8 cellular contexts compared by ENCODE assay signal in genomic region chr15:63474810-63475316, GRCh38. TPM values are rescaled to one million over a fixed set of nuclear protein-coding genes. Genes with fewer than 3 reads are reported as not detected.
DNase-seq lines count a peak whose midpoint lies in the region; ATAC-seq, FAIRE-seq and TF ChIP-seq lines count a peak whose summit lies in the region.

No MANE protein-coding gene starts in this region.

- no peak overlapping the region for H3K4me3 ChIP-seq in mesenchymal stem cell (ENCODE audit: insufficient read depth in 1 of 2, low read depth in 1 of 2, low read length in 2 of 2)

- H3K18ac ChIP-seq in mesenchymal stem cell (ENCODE audit: low read depth in 1 of 2, low read length in 2 of 2): peak overlapping the region in 1 of 2 experiments; percentile 75

- H3K14ac ChIP-seq in mesenchymal stem cell (ENCODE audit: low read length in 2 of 2): peak overlapping the region in 1 of 2 experiments; percentile 92

- peak overlapping the region in 1 of 2 experiments; percentile 97 for H2BK12ac ChIP-seq in mesenchymal stem cell (ENCODE audit: low read length in 2 of 2)

- no peaks in the 10 kb centered on the region for H3K9me3 Mint-ChIP-seq in CD4-positive, alpha-beta T cell

- H3K36me3 ChIP-seq in mesenchymal stem cell (ENCODE audit: control insufficient read depth in 1 of 2, insufficient read depth in 2 of 2, low read depth in 1 of 2, low read length in 2 of 2): no peaks in the 10 kb centered on the region

- H3K4ac ChIP-seq in mesenchymal stem cell (ENCODE audit: low read depth in 1 of 2, low read length in 2 of 2): peak overlapping the region in 1 of 2 experiments; percentile 54

- peaks cover 31% of the 10 kb centered on the region for H3K4me1 ChIP-seq in mesenchymal stem cell (ENCODE audit: control insufficient read depth, insufficient read depth, low read depth, low read length)

- peak; percentile 82 for FAIRE-seq in RCC 7860 (lab: Jason Lieb, UNC)

- no peak for DNase-seq in CD4-positive, alpha-beta T cell
- DNase-seq in RCC 7860 (ENCODE audit: low spot score) (peak; percentile 94), mesenchymal stem cell (peak; percentile 42), AG08396 (ENCODE audit: low spot score) (no peak), NCI-H187 (lab: John Stamatoyannopoulos, UW) (no peak), globus pallidus (ENCODE audit: low spot score) (no peak)

- no peak overlapping the region for H3K27ac ChIP-seq in CD4-positive, alpha-beta T cell (ENCODE audit: low read depth, low read length)
- peak overlapping the region; percentile 50 for H3K27ac ChIP-seq in mesenchymal stem cell (ENCODE audit: low read length, poor library complexity, severe bottlenecking)

- POLR2A ChIA-PET in CD4-positive, alpha-beta T cell (lab: Charles Lee): interaction anchor here (1.0 to 11.7 kb wide), 2 partner anchors 12 to 30 kb away, joined by 4 to 367 read pairs; partner anchors contain the start of gene USP3

- ATAC-seq in CD4-positive, alpha-beta T cell (ENCODE audit: poor library complexity): no peak
- ATAC-seq in GM19023 (IDR thresholded peaks at IDR 0.05; ENCODE audit: unreplicated experiment) (peak; percentile 61), HG03095 (IDR thresholded peaks at IDR 0.05; ENCODE audit: unreplicated experiment) (peak; percentile 61)

- no peak overlapping the region for H3K4me2 ChIP-seq in mesenchymal stem cell (ENCODE audit: low read length, poor library complexity, severe bottlenecking)

- no peaks in the 10 kb centered on the region for H3K79me1 ChIP-seq in mesenchymal stem cell (replicated peaks; ENCODE audit: low read length, poor library complexity, severe bottlenecking)

- no peak overlapping the region for H4K8ac ChIP-seq in mesenchymal stem cell (ENCODE audit: low read length)

- CTCF ChIA-PET in CD4-positive, alpha-beta T cell (lab: Charles Lee): interaction anchor here (0.7 to 5.4 kb wide), 5 partner anchors 8 to 31 kb away, joined by 3 to 38 read pairs (median 6); no protein-coding TSS in a partner anchor

- WGBS in mesenchymal stem cell: 92% methylated on average over 9 of the region's 9 CpGs

- H3K27me3 Mint-ChIP-seq in CD4-positive, alpha-beta T cell: no peaks in the 10 kb centered on the region

- H3K23ac ChIP-seq in mesenchymal stem cell (ENCODE audit: low read length in 2 of 2): no peak overlapping the region

- H4K91ac ChIP-seq in mesenchymal stem cell (ENCODE audit: low read length): peak overlapping the region; percentile 34

- H3K27ac Mint-ChIP-seq in CD4-positive, alpha-beta T cell: peak overlapping the region; percentile 82

- H3K27me3 ChIP-seq in CD4-positive, alpha-beta T cell (ENCODE audit: control insufficient read depth, insufficient read depth, low read length): no peaks in the 10 kb centered on the region
- H3K27me3 ChIP-seq in mesenchymal stem cell (ENCODE audit: control insufficient read depth in 1 of 2, insufficient read depth in 1 of 2, low read length in 2 of 2): no peaks in the 10 kb centered on the region

- H3K4me3 Mint-ChIP-seq in CD4-positive, alpha-beta T cell: peak overlapping the region; percentile 32

- no peak overlapping the region for H2BK15ac ChIP-seq in mesenchymal stem cell (ENCODE audit: low read depth, poor library complexity, severe bottlenecking)

- intact Hi-C loops in CD4-positive, alpha-beta T cell (cut with DNase I, micrococcal nuclease): no loop called here

- H3K4me1 Mint-ChIP-seq in CD4-positive, alpha-beta T cell (ENCODE audit: low read depth): peaks cover 70% of the 10 kb centered on the region

- no peak overlapping the region for H2BK120ac ChIP-seq in mesenchymal stem cell (ENCODE audit: low read depth, low read length)

- no peak overlapping the region for H3K9ac ChIP-seq in mesenchymal stem cell (ENCODE audit: low read length)

- H2BK5ac ChIP-seq in mesenchymal stem cell (ENCODE audit: low read depth, low read length, poor library complexity, severe bottlenecking): no peak overlapping the region

- no peak overlapping the region for H2AFZ ChIP-seq in mesenchymal stem cell (ENCODE audit: low read depth, low read length)

- no peak for TF ChIP-seq CTCF in CD4-positive, alpha-beta T cell (IDR thresholded peaks at IDR 0.05)

- no peaks in the 10 kb centered on the region for H3K36me3 Mint-ChIP-seq in CD4-positive, alpha-beta T cell (ENCODE audit: low read depth)

- H3K9me3 ChIP-seq in CD4-positive, alpha-beta T cell (ENCODE audit: control insufficient read depth, low read length): no peaks in the 10 kb centered on the region
- H3K9me3 ChIP-seq in mesenchymal stem cell (ENCODE audit: control insufficient read depth, low read length): no peaks in the 10 kb centered on the region

- H2AK5ac ChIP-seq in mesenchymal stem cell (ENCODE audit: low read length, severe bottlenecking): no peak overlapping the region

RNA-seq across cellular contexts. Expression of gene USP3, which starts 29.5 kb away (rescaled TPM):
- 100 to 1,000 TPM; 280 to 282 TPM for total RNA-seq in CD4-positive, alpha-beta T cell
- 21.2 TPM for polyA plus RNA-seq in mesenchymal stem cell (2013, experiment 1 of 2)
- polyA plus RNA-seq in mesenchymal stem cell (2013, experiment 2 of 2): 20.6 TPM

Comparison
In these comparisons a context has a peak if more than half of its experiments do, and no peak if none do; other contexts are left out.
1. DNase-seq: peak in RCC 7860 (single experiment) and mesenchymal stem cell (single experiment); none in CD4-positive, alpha-beta T cell (0 of 10), AG08396 (single experiment), NCI-H187 (0 of 2) and globus pallidus (single experiment).